1 cellular context compared by ENCODE assay signal in genomic region chr7:7428806-7429205, GRCh38.
TF ChIP-seq lines count a peak whose summit lies in the region.

No MANE protein-coding gene starts in this region.

TF ChIP-seq in IMR-90, 13 proteins besides CTCF, POLR2A, EP300 and RAD21 (continued from another document):
- no peak for TF ChIP-seq ELK1 (IDR thresholded peaks at IDR 0.05; ENCODE audit: borderline replicate concordance, low read depth, low read length)
- TF ChIP-seq RFX5 (IDR thresholded peaks at IDR 0.05; ENCODE audit: low read depth, low read length), result no peak
- TF ChIP-seq CHD1 (IDR thresholded peaks at IDR 0.05; ENCODE audit: low read depth, low read length), result no peak
- TF ChIP-seq MAZ (IDR thresholded peaks at IDR 0.05; ENCODE audit: borderline replicate concordance, low read depth, low read length), result no peak
- no peak for TF ChIP-seq MXI1 (IDR thresholded peaks at IDR 0.05; ENCODE audit: borderline replicate concordance, low read depth, low read length)
- no peak for TF ChIP-seq SMC3 (IDR thresholded peaks at IDR 0.05; ENCODE audit: low read depth, low read length)
- no peak for TF ChIP-seq BHLHE40 (IDR thresholded peaks at IDR 0.05; ENCODE audit: low read depth, low read length)
- TF ChIP-seq CEBPB (IDR thresholded peaks at IDR 0.05; ENCODE audit: low read depth, low read length), result no peak
- TF ChIP-seq USF2 (IDR thresholded peaks at IDR 0.05; ENCODE audit: low read depth, low read length), result no peak
